18 cellular contexts compared by ENCODE assay signal in the genomic region with DNA sequence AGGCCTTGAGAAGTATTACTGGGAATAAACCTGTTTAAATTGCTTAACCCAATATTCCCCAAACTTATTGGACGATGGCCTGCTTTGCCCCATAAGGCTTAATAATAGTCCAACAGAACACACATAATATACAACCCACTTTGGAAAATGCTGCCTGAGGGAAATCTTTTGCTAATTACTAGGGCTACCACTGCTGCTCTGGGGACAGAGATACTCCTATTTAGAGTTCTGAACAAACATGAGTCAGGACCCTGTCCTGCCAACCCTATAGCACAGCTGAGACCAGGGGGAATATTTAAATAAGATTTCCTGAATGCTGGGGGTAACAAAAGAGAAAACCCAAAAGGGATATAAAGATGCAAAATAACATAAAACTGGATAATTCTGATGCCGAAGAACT.
DNase-seq lines count a peak whose midpoint lies in the region; ATAC-seq, FAIRE-seq and TF ChIP-seq lines count a peak whose summit lies in the region.
"Had no signal": no experiment of that assay in that cellular context is flagged by ENCODE, and none has a peak within 500 bp of the region (broad histone marks: within the 10 kb centered on the region; RNA-seq: fewer than 3 reads in every experiment).

No MANE protein-coding gene starts in this region.

- H3K27me3 ChIP-seq in astrocyte (ENCODE audit: insufficient read depth, low read length), result no peaks in the 10 kb centered on the region

- no peak overlapping the region for H3K27ac ChIP-seq in astrocyte (ENCODE audit: low read depth, low read length)
- H3K27ac ChIP-seq: 22Rv1 had no signal

- no peak overlapping the region for H3K4me3 Mint-ChIP-seq in astrocyte (ENCODE audit: unreplicated experiment)
- no peak overlapping the region for H3K4me3 Mint-ChIP-seq in WTC11
- H3K4me3 Mint-ChIP-seq in chondrocyte (ENCODE audit: unreplicated experiment), result no peak overlapping the region
- H3K4me3 Mint-ChIP-seq: CD14-positive monocyte; CD8-positive, alpha-beta T cell had no signal

- TF ChIP-seq CTCF in astrocyte (IDR thresholded peaks at IDR 0.05; ENCODE audit: insufficient read depth, low read depth, low read length) (no peak), WTC11 (IDR thresholded peaks at IDR 0.05) (no peak), chondrocyte (IDR thresholded peaks at IDR 0.05) (no peak)

- H3K27ac Mint-ChIP-seq in astrocyte (ENCODE audit: unreplicated experiment) (no peak overlapping the region), WTC11 (no peak overlapping the region), chondrocyte (ENCODE audit: unreplicated experiment) (no peak overlapping the region)
- H3K27ac Mint-ChIP-seq: CD14-positive monocyte; CD8-positive, alpha-beta T cell had no signal

- POLR2A ChIA-PET in WTC11 (lab: Charles Lee), result no interaction called here

- no peak overlapping the region for H3K9ac ChIP-seq in astrocyte (ENCODE audit: low read length)

- no peaks in the 10 kb centered on the region for H3K79me2 ChIP-seq in astrocyte (ENCODE audit: insufficient read depth, low read length)

- ATAC-seq in WTC11, result no peak
- ATAC-seq: CD8-positive, alpha-beta T cell had no signal

- CTCF ChIA-PET in WTC11 (lab: Charles Lee), result no interaction called here

- peak overlapping the region; percentile 27 for H3K4me2 ChIP-seq in astrocyte (ENCODE audit: low read length)

- H4K20me1 ChIP-seq in astrocyte (ENCODE audit: insufficient read depth, low read length), result no peaks in the 10 kb centered on the region

- FAIRE-seq in astrocyte (lab: Jason Lieb, UNC), result no peak
- FAIRE-seq: GM12892, H1, HTR-8/SVneo had no signal

- H3K9me3 Mint-ChIP-seq in astrocyte (ENCODE audit: unreplicated experiment) (no peaks in the 10 kb centered on the region), WTC11 (no peaks in the 10 kb centered on the region), chondrocyte (ENCODE audit: low read depth) (no peaks in the 10 kb centered on the region)
- H3K9me3 Mint-ChIP-seq: CD8-positive, alpha-beta T cell had no signal

- H3K36me3 Mint-ChIP-seq in astrocyte (ENCODE audit: low read depth, unreplicated experiment) (no peaks in the 10 kb centered on the region), WTC11 (no peaks in the 10 kb centered on the region), chondrocyte (ENCODE audit: low read depth) (no peaks in the 10 kb centered on the region)
- H3K36me3 Mint-ChIP-seq: CD14-positive monocyte; CD8-positive, alpha-beta T cell had no signal

- H3K4me1 Mint-ChIP-seq in astrocyte (ENCODE audit: low read depth, unreplicated experiment) (peaks cover 14% of the 10 kb centered on the region), WTC11 (peaks cover 9% of the 10 kb centered on the region), chondrocyte (ENCODE audit: low read depth) (peaks cover 3% of the 10 kb centered on the region)
- H3K4me1 Mint-ChIP-seq: CD14-positive monocyte had no signal

- H3K9me3 ChIP-seq in astrocyte (ENCODE audit: insufficient read depth, low read depth, low read length), result no peaks in the 10 kb centered on the region
- H3K9me3 ChIP-seq: Caco-2, HAP-1 had no signal

- DNase-seq in COLO829 (ENCODE audit: low spot score) (peak; percentile 58), astrocyte (ENCODE audit: low read depth) (no peak), foreskin melanocyte (peak; percentile 34), retina (peak; percentile 14), WTC11 (ENCODE audit: low spot score) (no peak), KG1 (lab: John Stamatoyannopoulos, UW) (no peak), chondrocyte (ENCODE audit: low spot score) (no peak), activated gamma-delta T cell treated with Interleukin-2 at 50 U/mL for 16 hours (no peak)
- DNase-seq: Caco-2; CD8-positive, alpha-beta T cell; DND-41; GDM1 had no signal

- H3K36me3 ChIP-seq in astrocyte (ENCODE audit: insufficient read depth, low read length), result no peaks in the 10 kb centered on the region
- H3K36me3 ChIP-seq: HAP-1 had no signal

- no peak overlapping the region for H3K4me3 ChIP-seq in astrocyte (ENCODE audit: insufficient read depth, low read depth, low read length)
- H3K4me3 ChIP-seq: HAP-1 had no signal

- H3K27me3 Mint-ChIP-seq in astrocyte (ENCODE audit: low read depth, unreplicated experiment) (peaks cover 8% of the 10 kb centered on the region), WTC11 (ENCODE audit: low read depth) (no peaks in the 10 kb centered on the region), chondrocyte (ENCODE audit: low read depth) (peaks cover 39% of the 10 kb centered on the region)

- H3K4me1 ChIP-seq in astrocyte (ENCODE audit: insufficient read depth, low read length), result peaks cover 5% of the 10 kb centered on the region
- H3K4me1 ChIP-seq: Caco-2, HAP-1 had no signal

- H2AFZ ChIP-seq in astrocyte (ENCODE audit: low read depth, low read length), result no peak overlapping the region

TF ChIP-seq in WTC11, 78 proteins besides CTCF, POLR2A, EP300 and RAD21:
- TF ChIP-seq, protein P1, sequence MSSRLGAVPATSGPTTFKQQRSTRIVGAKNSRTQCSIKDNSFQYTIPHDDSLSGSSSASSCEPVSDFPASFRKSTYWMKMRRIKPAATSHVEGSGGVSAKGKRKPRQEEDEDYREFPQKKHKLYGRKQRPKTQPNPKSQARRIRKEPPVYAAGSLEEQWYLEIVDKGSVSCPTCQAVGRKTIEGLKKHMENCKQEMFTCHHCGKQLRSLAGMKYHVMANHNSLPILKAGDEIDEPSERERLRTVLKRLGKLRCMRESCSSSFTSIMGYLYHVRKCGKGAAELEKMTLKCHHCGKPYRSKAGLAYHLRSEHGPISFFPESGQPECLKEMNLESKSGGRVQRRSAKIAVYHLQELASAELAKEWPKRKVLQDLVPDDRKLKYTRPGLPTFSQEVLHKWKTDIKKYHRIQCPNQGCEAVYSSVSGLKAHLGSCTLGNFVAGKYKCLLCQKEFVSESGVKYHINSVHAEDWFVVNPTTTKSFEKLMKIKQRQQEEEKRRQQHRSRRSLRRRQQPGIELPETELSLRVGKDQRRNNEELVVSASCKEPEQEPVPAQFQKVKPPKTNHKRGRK (CRISPR knock-in tag; IDR thresholded peaks at IDR 0.05; ENCODE audit: borderline replicate concordance), result no peak
- TF ChIP-seq MXD4 (CRISPR knock-in tag; IDR thresholded peaks at IDR 0.05; ENCODE audit: borderline replicate concordance) (no peak), ZNF263 (CRISPR knock-in tag; IDR thresholded peaks at IDR 0.05; ENCODE audit: low read depth) (no peak), RORB (CRISPR knock-in tag; IDR thresholded peaks at IDR 0.05) (no peak), NFATC4 (CRISPR knock-in tag; IDR thresholded peaks at IDR 0.05) (no peak), MYBL2 (CRISPR knock-in tag; IDR thresholded peaks at IDR 0.05) (no peak)
- TF ChIP-seq, protein P2, sequence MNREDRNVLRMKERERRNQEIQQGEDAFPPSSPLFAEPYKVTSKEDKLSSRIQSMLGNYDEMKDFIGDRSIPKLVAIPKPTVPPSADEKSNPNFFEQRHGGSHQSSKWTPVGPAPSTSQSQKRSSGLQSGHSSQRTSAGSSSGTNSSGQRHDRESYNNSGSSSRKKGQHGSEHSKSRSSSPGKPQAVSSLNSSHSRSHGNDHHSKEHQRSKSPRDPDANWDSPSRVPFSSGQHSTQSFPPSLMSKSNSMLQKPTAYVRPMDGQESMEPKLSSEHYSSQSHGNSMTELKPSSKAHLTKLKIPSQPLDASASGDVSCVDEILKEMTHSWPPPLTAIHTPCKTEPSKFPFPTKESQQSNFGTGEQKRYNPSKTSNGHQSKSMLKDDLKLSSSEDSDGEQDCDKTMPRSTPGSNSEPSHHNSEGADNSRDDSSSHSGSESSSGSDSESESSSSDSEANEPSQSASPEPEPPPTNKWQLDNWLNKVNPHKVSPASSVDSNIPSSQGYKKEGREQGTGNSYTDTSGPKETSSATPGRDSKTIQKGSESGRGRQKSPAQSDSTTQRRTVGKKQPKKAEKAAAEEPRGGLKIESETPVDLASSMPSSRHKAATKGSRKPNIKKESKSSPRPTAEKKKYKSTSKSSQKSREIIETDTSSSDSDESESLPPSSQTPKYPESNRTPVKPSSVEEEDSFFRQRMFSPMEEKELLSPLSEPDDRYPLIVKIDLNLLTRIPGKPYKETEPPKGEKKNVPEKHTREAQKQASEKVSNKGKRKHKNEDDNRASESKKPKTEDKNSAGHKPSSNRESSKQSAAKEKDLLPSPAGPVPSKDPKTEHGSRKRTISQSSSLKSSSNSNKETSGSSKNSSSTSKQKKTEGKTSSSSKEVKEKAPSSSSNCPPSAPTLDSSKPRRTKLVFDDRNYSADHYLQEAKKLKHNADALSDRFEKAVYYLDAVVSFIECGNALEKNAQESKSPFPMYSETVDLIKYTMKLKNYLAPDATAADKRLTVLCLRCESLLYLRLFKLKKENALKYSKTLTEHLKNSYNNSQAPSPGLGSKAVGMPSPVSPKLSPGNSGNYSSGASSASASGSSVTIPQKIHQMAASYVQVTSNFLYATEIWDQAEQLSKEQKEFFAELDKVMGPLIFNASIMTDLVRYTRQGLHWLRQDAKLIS (CRISPR knock-in tag; IDR thresholded peaks at IDR 0.05; ENCODE audit: borderline replicate concordance), result no peak
- TF ChIP-seq, protein P3, sequence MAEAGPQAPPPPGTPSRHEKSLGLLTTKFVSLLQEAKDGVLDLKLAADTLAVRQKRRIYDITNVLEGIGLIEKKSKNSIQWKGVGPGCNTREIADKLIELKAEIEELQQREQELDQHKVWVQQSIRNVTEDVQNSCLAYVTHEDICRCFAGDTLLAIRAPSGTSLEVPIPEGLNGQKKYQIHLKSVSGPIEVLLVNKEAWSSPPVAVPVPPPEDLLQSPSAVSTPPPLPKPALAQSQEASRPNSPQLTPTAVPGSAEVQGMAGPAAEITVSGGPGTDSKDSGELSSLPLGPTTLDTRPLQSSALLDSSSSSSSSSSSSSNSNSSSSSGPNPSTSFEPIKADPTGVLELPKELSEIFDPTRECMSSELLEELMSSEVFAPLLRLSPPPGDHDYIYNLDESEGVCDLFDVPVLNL (CRISPR knock-in tag; IDR thresholded peaks at IDR 0.05; ENCODE audit: borderline replicate concordance, low read depth), result no peak
- TF ChIP-seq, protein P4, sequence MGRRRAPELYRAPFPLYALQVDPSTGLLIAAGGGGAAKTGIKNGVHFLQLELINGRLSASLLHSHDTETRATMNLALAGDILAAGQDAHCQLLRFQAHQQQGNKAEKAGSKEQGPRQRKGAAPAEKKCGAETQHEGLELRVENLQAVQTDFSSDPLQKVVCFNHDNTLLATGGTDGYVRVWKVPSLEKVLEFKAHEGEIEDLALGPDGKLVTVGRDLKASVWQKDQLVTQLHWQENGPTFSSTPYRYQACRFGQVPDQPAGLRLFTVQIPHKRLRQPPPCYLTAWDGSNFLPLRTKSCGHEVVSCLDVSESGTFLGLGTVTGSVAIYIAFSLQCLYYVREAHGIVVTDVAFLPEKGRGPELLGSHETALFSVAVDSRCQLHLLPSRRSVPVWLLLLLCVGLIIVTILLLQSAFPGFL (CRISPR knock-in tag; IDR thresholded peaks at IDR 0.05; ENCODE audit: borderline replicate concordance), result no peak
TF ChIP-seq in WTC11: peak in this region for 0.

Comparison
In these comparisons a context has a peak if more than half of its experiments do, and no peak if none do; other contexts are left out.
1. DNase-seq: peak in COLO829 (single experiment), foreskin melanocyte (single experiment) and retina (single experiment); none in astrocyte (single experiment), WTC11 (single experiment), KG1 (single experiment), chondrocyte (single experiment) and activated gamma-delta T cell treated with Interleukin-2 at 50 U/mL for 16 hours (single experiment).